15 cellular contexts compared by ENCODE assay signal in the genomic region with DNA sequence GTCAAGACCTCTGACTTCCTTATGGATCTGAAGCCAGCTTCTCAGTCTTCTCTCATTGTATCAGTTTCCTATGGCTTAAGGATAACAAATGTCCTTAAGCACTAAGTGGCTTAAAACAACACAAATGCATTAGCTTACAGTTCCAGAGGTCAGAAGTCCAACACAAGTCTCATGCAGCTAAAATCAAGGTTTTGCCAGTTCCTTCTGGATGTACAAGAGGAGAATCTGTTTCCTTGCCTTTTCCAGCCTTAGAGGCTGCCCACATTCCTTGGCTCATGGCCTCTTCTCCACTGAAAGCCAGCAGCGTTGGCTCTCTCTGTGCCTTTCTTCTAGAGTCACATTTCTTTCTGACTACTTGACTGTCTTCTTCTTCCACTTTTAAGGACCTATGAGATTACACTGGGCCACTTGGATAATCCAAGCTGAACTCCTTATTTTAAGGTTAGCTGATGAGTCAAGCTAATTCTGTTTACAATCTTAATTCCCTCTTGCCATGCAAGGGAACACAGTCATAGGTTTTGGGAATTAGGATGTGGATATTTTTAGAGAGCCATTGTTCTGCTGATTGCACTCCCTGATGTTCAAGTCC.
DNase-seq lines count a peak whose midpoint lies in the region; ATAC-seq and TF ChIP-seq lines count a peak whose summit lies in the region.
"Had no signal": no experiment of that assay in that cellular context is flagged by ENCODE, and none has a peak within 500 bp of the region (broad histone marks: within the 10 kb centered on the region; RNA-seq: fewer than 3 reads in every experiment).

No MANE protein-coding gene starts in this region.

- no peak for TF ChIP-seq CTCF in SU-DHL-6 (IDR thresholded peaks at IDR 0.05; ENCODE audit: insufficient read depth, low read length, poor library complexity, severe bottlenecking)
- peak; percentile 60 for TF ChIP-seq CTCF in subcutaneous adipose tissue (IDR thresholded peaks at IDR 0.05; ENCODE audit: low read depth)
- no peak for TF ChIP-seq CTCF in A673 (conservative IDR thresholded peaks at IDR 0.05; ENCODE audit: low read depth, low read length)
- TF ChIP-seq CTCF in chondrocyte (IDR thresholded peaks at IDR 0.05), result no peak
- no peak for TF ChIP-seq CTCF in ovary (IDR thresholded peaks at IDR 0.05)

- no peaks in the 10 kb centered on the region for H3K9me3 ChIP-seq in SU-DHL-6 (ENCODE audit: insufficient read depth, low read length)
- no peaks in the 10 kb centered on the region for H3K9me3 ChIP-seq in A673 (ENCODE audit: low read depth, low read length, poor library complexity, severe bottlenecking)
- H3K9me3 ChIP-seq in ovary, result no peaks in the 10 kb centered on the region

- H3K27me3 ChIP-seq in SU-DHL-6 (ENCODE audit: low read length) (no peaks in the 10 kb centered on the region), A673 (replicated peaks; ENCODE audit: insufficient read depth, low read depth, low read length, poor library complexity) (no peaks in the 10 kb centered on the region), ovary (no peaks in the 10 kb centered on the region)

- no peaks in the 10 kb centered on the region for H4K20me1 ChIP-seq in SU-DHL-6 (ENCODE audit: low read depth, low read length)

- no peak for TF ChIP-seq POLR2A in ovary (IDR thresholded peaks at IDR 0.05)

- BruUV-seq in A673 (replicated peaks; lab: Mats Ljungman, UMichigan), result no TSS peak

- H3K4me3 Mint-ChIP-seq in chondrocyte (ENCODE audit: unreplicated experiment), result no peak overlapping the region
- H3K4me3 Mint-ChIP-seq: central memory CD8-positive, alpha-beta T cell had no signal

- peaks cover 6% of the 10 kb centered on the region for H3K9me3 Mint-ChIP-seq in chondrocyte (ENCODE audit: low read depth)
- H3K9me3 Mint-ChIP-seq: central memory CD8-positive, alpha-beta T cell had no signal

- H3K4me1 Mint-ChIP-seq in chondrocyte (ENCODE audit: low read depth), result peaks cover 16% of the 10 kb centered on the region

- H3K4me3 ChIP-seq in SU-DHL-6 (ENCODE audit: insufficient read depth, low read length, poor library complexity, severe bottlenecking) (no peak overlapping the region), A673 (ENCODE audit: low read depth, low read length, poor library complexity, severe bottlenecking) (no peak overlapping the region), ovary (no peak overlapping the region)

- peak; percentile 48 for ATAC-seq in esophagus mucosa

- peak; percentile 43 for DNase-seq in activated CD8-positive, alpha-beta memory T cell treated with anti-CD3 and anti-CD28 coated beads for 24 hours
- DNase-seq in activated CD8-positive, alpha-beta memory T cell treated with anti-CD3 and anti-CD28 coated beads, Interleukin-2, amount 50 U/mL, for 4 hours, result no peak
- no peak for DNase-seq in A673 (ENCODE audit: low spot score)
- no peak for DNase-seq in chondrocyte (ENCODE audit: low spot score)
- DNase-seq in ovary, result no peak
- DNase-seq: hippocampal formation, NCI-H1092 treated with DMSO at 0.1 percent for 48 hours, NCI-H226, trophoblast cell had no signal

- H3K27ac Mint-ChIP-seq in chondrocyte (ENCODE audit: unreplicated experiment), result no peak overlapping the region

- peaks cover 41% of the 10 kb centered on the region for H3F3A ChIP-seq in SU-DHL-6 (ENCODE audit: insufficient read depth)

- no peaks in the 10 kb centered on the region for H3K9me2 ChIP-seq in SU-DHL-6 (replicated peaks; ENCODE audit: insufficient read depth, low read length)

- POLR2A ChIA-PET in A673 (lab: Charles Lee; ENCODE audit: low non-redundant PET), result no interaction called here

- H3K4me1 ChIP-seq in A673 (ENCODE audit: insufficient read depth, low read length, poor library complexity, severe bottlenecking) (peaks cover 25% of the 10 kb centered on the region), ovary (ENCODE audit: insufficient read depth) (peaks cover 2% of the 10 kb centered on the region)

- H3K36me3 ChIP-seq in SU-DHL-6 (ENCODE audit: low read length) (no peaks in the 10 kb centered on the region), A673 (ENCODE audit: insufficient read depth, low read length, poor library complexity, severe bottlenecking) (no peaks in the 10 kb centered on the region), ovary (no peaks in the 10 kb centered on the region)

- peak overlapping the region; percentile 48 for H3K27ac ChIP-seq in SU-DHL-6 (ENCODE audit: low read depth, low read length)
- H3K27ac ChIP-seq in A673 (ENCODE audit: low read depth, low read length, poor library complexity, severe bottlenecking), result no peak overlapping the region
- no peak overlapping the region for H3K27ac ChIP-seq in ovary
- H3K27ac ChIP-seq: 22Rv1, VCaP had no signal

- H3K79me2 ChIP-seq in SU-DHL-6 (ENCODE audit: insufficient read depth, low read length), result no peaks in the 10 kb centered on the region

- H3K4me2 ChIP-seq in SU-DHL-6 (ENCODE audit: low read depth, low read length, poor library complexity, severe bottlenecking), result no peak overlapping the region

- no peak overlapping the region for H3K9ac ChIP-seq in SU-DHL-6 (ENCODE audit: low read length)

- intact Hi-C loops in A673 (cut with micrococcal nuclease; ENCODE audit: unreplicated experiment) (no loop called here), ovary (cut with DNase I) (no loop called here)

- no peak for TF ChIP-seq EP300 in ovary (IDR thresholded peaks at IDR 0.05)

- 86 to 92% (median 86%) methylated on average over 1 of the region's 1 CpG for WGBS in ovary, 3 donors

- peak overlapping the region; percentile 2 for H2AFZ ChIP-seq in SU-DHL-6 (ENCODE audit: low read depth, low read length, severe bottlenecking)

- no peaks in the 10 kb centered on the region for H3K36me3 Mint-ChIP-seq in chondrocyte (ENCODE audit: low read depth)

- H3K27me3 Mint-ChIP-seq in chondrocyte (ENCODE audit: low read depth), result no peaks in the 10 kb centered on the region
- H3K27me3 Mint-ChIP-seq: central memory CD8-positive, alpha-beta T cell had no signal

- CTCF ChIA-PET in A673 (lab: Charles Lee), result no interaction called here
